In genomic region chr5:144187699-144188294, GRCh38 we compare ENCODE assay signal across 8 cellular contexts. TPM values are rescaled to one million over a fixed set of nuclear protein-coding genes. Genes with fewer than 3 reads are reported as not detected.
DNase-seq lines count a peak whose midpoint lies in the region; ATAC-seq, FAIRE-seq and TF ChIP-seq lines count a peak whose summit lies in the region.

No MANE protein-coding gene starts in this region.

- H3K27me3 Mint-ChIP-seq in IgD-negative memory B cell (no peaks in the 10 kb centered on the region), astrocyte (ENCODE audit: low read depth, unreplicated experiment) (no peaks in the 10 kb centered on the region)
- no peaks in the 10 kb centered on the region for H3K27me3 Mint-ChIP-seq in T-helper 1 cell treated with Interleukin-12 subunit alpha and Interleukin-12 subunit beta and Interleukin-4 antibody, amounts not matched to agents 30 μg/mL and 1 μg/mL, for 36 hours (ENCODE audit: low read depth)

- H2AFZ ChIP-seq in astrocyte (ENCODE audit: low read depth, low read length), result no peak overlapping the region

- H3K9me3 ChIP-seq in astrocyte (ENCODE audit: insufficient read depth, low read depth, low read length), result no peaks in the 10 kb centered on the region
- no peaks in the 10 kb centered on the region for H3K9me3 ChIP-seq in thymus (ENCODE audit: control insufficient read depth)

- H3K36me3 Mint-ChIP-seq in IgD-negative memory B cell (no peaks in the 10 kb centered on the region), astrocyte (ENCODE audit: low read depth, unreplicated experiment) (no peaks in the 10 kb centered on the region)
- H3K36me3 Mint-ChIP-seq in T-helper 1 cell treated with Interleukin-12 subunit alpha and Interleukin-12 subunit beta and Interleukin-4 antibody, amounts not matched to agents 30 μg/mL and 1 μg/mL, for 36 hours (ENCODE audit: low read depth), result peaks cover 3% of the 10 kb centered on the region

- H3K4me1 ChIP-seq in astrocyte (ENCODE audit: insufficient read depth, low read length), result peaks cover 31% of the 10 kb centered on the region
- H3K4me1 ChIP-seq in thymus (ENCODE audit: control insufficient read depth, insufficient read depth, low read length), result peaks cover 8% of the 10 kb centered on the region

- H3K27ac Mint-ChIP-seq in IgD-negative memory B cell (peak overlapping the region; percentile 13 to 82 (median 76)), astrocyte (ENCODE audit: unreplicated experiment) (peak overlapping the region; percentile 94)
- H3K27ac Mint-ChIP-seq in T-helper 1 cell treated with Interleukin-12 subunit alpha and Interleukin-12 subunit beta and Interleukin-4 antibody, amounts not matched to agents 30 μg/mL and 1 μg/mL, for 36 hours, result peak overlapping the region; percentile 79

- no peaks in the 10 kb centered on the region for H3K9me3 Mint-ChIP-seq in IgD-negative memory B cell
- no peaks in the 10 kb centered on the region for H3K9me3 Mint-ChIP-seq in T-helper 1 cell treated with Interleukin-12 subunit alpha and Interleukin-12 subunit beta and Interleukin-4 antibody, amounts not matched to agents 30 μg/mL and 1 μg/mL, for 36 hours
- no peaks in the 10 kb centered on the region for H3K9me3 Mint-ChIP-seq in astrocyte (ENCODE audit: unreplicated experiment)

- peak overlapping the region; percentile 35 for H3K9ac ChIP-seq in astrocyte (ENCODE audit: low read length)

- no peaks in the 10 kb centered on the region for H4K20me1 ChIP-seq in astrocyte (ENCODE audit: insufficient read depth, low read length)

- peak overlapping the region; percentile 55 for H3K27ac ChIP-seq in astrocyte (ENCODE audit: low read depth, low read length)
- peak overlapping the region; percentile 6 for H3K27ac ChIP-seq in thymus (ENCODE audit: low read depth)

- H3K4me1 Mint-ChIP-seq in IgD-negative memory B cell (peaks cover 24 to 45% (median 33%) of the 10 kb centered on the region in 3 donors), astrocyte (ENCODE audit: low read depth, unreplicated experiment) (peaks cover 31% of the 10 kb centered on the region)
- H3K4me1 Mint-ChIP-seq in T-helper 1 cell treated with Interleukin-12 subunit alpha and Interleukin-12 subunit beta and Interleukin-4 antibody, amounts not matched to agents 30 μg/mL and 1 μg/mL, for 36 hours (ENCODE audit: low read depth), result peaks cover 49% of the 10 kb centered on the region

- H3K4me3 ChIP-seq in astrocyte (ENCODE audit: insufficient read depth, low read depth, low read length) (no peak overlapping the region), thymus (ENCODE audit: low read length) (no peak overlapping the region)

- H3K79me2 ChIP-seq in astrocyte (ENCODE audit: insufficient read depth, low read length), result no peaks in the 10 kb centered on the region

- peak; percentile 90 for FAIRE-seq in astrocyte (lab: Jason Lieb, UNC)

- peak; percentile 76 for ATAC-seq in GM21526 (IDR thresholded peaks at IDR 0.05; ENCODE audit: low FRiP score, unreplicated experiment)

- peak overlapping the region; percentile 60 for H3K4me2 ChIP-seq in astrocyte (ENCODE audit: low read length)

- H3K4me3 Mint-ChIP-seq in IgD-negative memory B cell (peak overlapping the region in 3 of 4 donors; percentile 4 to 77 (median 77)), astrocyte (ENCODE audit: unreplicated experiment) (no peak overlapping the region)
- peak overlapping the region; percentile 49 for H3K4me3 Mint-ChIP-seq in T-helper 1 cell treated with Interleukin-12 subunit alpha and Interleukin-12 subunit beta and Interleukin-4 antibody, amounts not matched to agents 30 μg/mL and 1 μg/mL, for 36 hours

- 0% methylated on average over 2 of the region's 2 CpGs for WGBS in thymus

- DNase-seq in DMS79 treated with DMSO at 0.1 percent for 48 hours (lab: John Stamatoyannopoulos, UW) (peak; percentile 47), astrocyte (ENCODE audit: low read depth) (peak; percentile 99), mucosa of gallbladder (ENCODE audit: low spot score) (peak; percentile 63), retina (no peak)

- TF ChIP-seq CTCF in astrocyte (IDR thresholded peaks at IDR 0.05; ENCODE audit: insufficient read depth, low read depth, low read length), result no peak

- H3K27me3 ChIP-seq in astrocyte (ENCODE audit: insufficient read depth, low read length) (no peaks in the 10 kb centered on the region), thymus (ENCODE audit: control insufficient read depth, insufficient read depth) (no peaks in the 10 kb centered on the region)

- no peaks in the 10 kb centered on the region for H3K36me3 ChIP-seq in astrocyte (ENCODE audit: insufficient read depth, low read length)
- H3K36me3 ChIP-seq in thymus (ENCODE audit: control insufficient read depth, insufficient read depth), result no peaks in the 10 kb centered on the region

RNA-seq across cellular contexts. Expression of gene KCTD16, which starts 17.1 kb away (rescaled TPM):
- not detected for polyA plus RNA-seq in IgD-negative memory B cell
- 5.5 and 5.6 TPM in 2 replicates for total RNA-seq in astrocyte
- 0.35 TPM for total RNA-seq in mucosa of gallbladder
- polyA plus RNA-seq in thymus, result 0.02 TPM

RNA-seq across cellular contexts. Expression of gene YIPF5, which starts 17.3 kb away (rescaled TPM):
- polyA plus RNA-seq in IgD-negative memory B cell (39.0 TPM), thymus (15.2 TPM)
- total RNA-seq in astrocyte (132 and 144 TPM in 2 replicates), mucosa of gallbladder (48.6 TPM)
